ENCODE assay signal across 22 cellular contexts in genomic region chr1:183098349-183098748, GRCh38.
DNase-seq lines count a peak whose midpoint lies in the region; TF ChIP-seq lines count a peak whose summit lies in the region.
"Had no signal": no experiment of that assay in that cellular context is flagged by ENCODE, and none has a peak within 500 bp of the region (broad histone marks: within the 10 kb centered on the region; RNA-seq: fewer than 3 reads in every experiment).

No MANE protein-coding gene starts in this region.

- CTCF ChIA-PET in MCF 10A (lab: Yijun Ruan, JAX) = no interaction called here

- H3K36me3 Mint-ChIP-seq in MCF 10A (ENCODE audit: insufficient read depth, unreplicated experiment) = peaks cover 12% of the 10 kb centered on the region
- H3K36me3 Mint-ChIP-seq: mesothelial cell of epicardium had no signal

- no TSS peak for BruUV-seq in MCF 10A (replicated peaks; lab: Mats Ljungman, UMichigan)

- no peaks in the 10 kb centered on the region for H3K9me3 ChIP-seq in breast epithelium
- H3K9me3 ChIP-seq in esophagus muscularis mucosa = no peaks in the 10 kb centered on the region
- H3K9me3 ChIP-seq in muscle layer of duodenum (ENCODE audit: control insufficient read depth in 1 of 2, low read length in 2 of 2) = no peaks in the 10 kb centered on the region
- H3K9me3 ChIP-seq in tibial nerve = no peaks in the 10 kb centered on the region
- H3K9me3 ChIP-seq: adrenal gland, SJSA1, spleen had no signal

- TF ChIP-seq POLR2A in breast epithelium (IDR thresholded peaks at IDR 0.05) (no peak), esophagus muscularis mucosa (IDR thresholded peaks at IDR 0.05; ENCODE audit: low read depth) (no peak), tibial nerve (IDR thresholded peaks at IDR 0.05) (no peak)

- H3K4me3 ChIP-seq in breast epithelium = no peak overlapping the region
- no peak overlapping the region for H3K4me3 ChIP-seq in esophagus muscularis mucosa
- no peak overlapping the region for H3K4me3 ChIP-seq in muscle layer of duodenum (ENCODE audit: low read depth in 1 of 2, low read length in 2 of 2)
- H3K4me3 ChIP-seq in tibial nerve = no peak overlapping the region
- H3K4me3 ChIP-seq: adrenal gland, SJSA1, spleen had no signal

- TF ChIP-seq CTCF in breast epithelium (IDR thresholded peaks at IDR 0.05) = no peak
- no peak for TF ChIP-seq CTCF in MCF 10A (IDR thresholded peaks at IDR 0.05; ENCODE audit: unreplicated experiment)
- TF ChIP-seq CTCF in esophagus muscularis mucosa (IDR thresholded peaks at IDR 0.05) = no peak
- no peak for TF ChIP-seq CTCF in tibial nerve (IDR thresholded peaks at IDR 0.05)

- no peaks in the 10 kb centered on the region for H3K4me1 ChIP-seq in breast epithelium
- H3K4me1 ChIP-seq in esophagus muscularis mucosa = peaks cover 37 to 96% (median 93%) of the 10 kb centered on the region in 4 donors
- H3K4me1 ChIP-seq in muscle layer of duodenum (ENCODE audit: control insufficient read depth in 1 of 2, insufficient read depth in 2 of 2, low read length in 2 of 2) = peaks cover 17 to 65% of the 10 kb centered on the region in 2 donors
- peaks cover 0 to 100% (median 60%) of the 10 kb centered on the region in 4 donors for H3K4me1 ChIP-seq in tibial nerve

- intact Hi-C loops in breast epithelium (cut with DNase I; ENCODE audit: low total_unique reads) = no loop called here
- intact Hi-C loops in MCF 10A (cut with micrococcal nuclease) = no loop called here
- intact Hi-C loops in esophagus muscularis mucosa (cut with DNase I) = no loop called here

- peak overlapping the region; percentile 54 to 71 for H3K27ac ChIP-seq in breast epithelium
- H3K27ac ChIP-seq in esophagus muscularis mucosa (replicated peaks in 1 of 4) = peak overlapping the region in 3 of 4 donors; percentile 51 to 70 (median 63)
- H3K27ac ChIP-seq in muscle layer of duodenum (ENCODE audit: low read length) = peak overlapping the region; percentile 39
- peak overlapping the region in 3 of 4 donors; percentile 1 to 86 (median 84) for H3K27ac ChIP-seq in tibial nerve
- H3K27ac ChIP-seq: 22Rv1, adrenal gland, SJSA1 had no signal

- H3K4me3 Mint-ChIP-seq in MCF 10A (ENCODE audit: unreplicated experiment) = no peak overlapping the region
- H3K4me3 Mint-ChIP-seq: activated CD8-positive, alpha-beta T cell treated with anti-CD3 and anti-CD28 coated beads for 36 hours; activated naive CD4-positive, alpha-beta T cell treated with anti-CD3 and anti-CD28 coated beads for 36 hours; brain; mesothelial cell of epicardium; nephron had no signal

- H3K36me3 ChIP-seq in breast epithelium (no peaks in the 10 kb centered on the region), esophagus muscularis mucosa (peaks cover 0 to 10% (median 2%) of the 10 kb centered on the region in 4 donors), muscle layer of duodenum (ENCODE audit: control insufficient read depth in 1 of 2, insufficient read depth in 2 of 2, low read length in 2 of 2) (peaks cover 0 to 3% of the 10 kb centered on the region in 2 donors), tibial nerve (peaks cover 0 to 3% (median 0%) of the 10 kb centered on the region in 3 donors)

- no peak overlapping the region for H3K27ac Mint-ChIP-seq in MCF 10A (ENCODE audit: low read depth, unreplicated experiment)
- H3K27ac Mint-ChIP-seq: activated CD8-positive, alpha-beta T cell treated with anti-CD3 and anti-CD28 coated beads for 36 hours; activated naive CD4-positive, alpha-beta T cell treated with anti-CD3 and anti-CD28 coated beads for 36 hours; brain; mesothelial cell of epicardium; nephron had no signal

- 96% methylated on average over 2 of the region's 2 CpGs for WGBS in esophagus muscularis mucosa
- 65 to 71% methylated on average over 2 of the region's 2 CpGs for WGBS in tibial nerve, 2 donors

- no peak for TF ChIP-seq EP300 in esophagus muscularis mucosa (IDR thresholded peaks at IDR 0.05)
- TF ChIP-seq EP300 in tibial nerve (IDR thresholded peaks at IDR 0.05) = no peak

- H3K27me3 Mint-ChIP-seq in MCF 10A (ENCODE audit: insufficient read depth, unreplicated experiment) = no peaks in the 10 kb centered on the region
- H3K27me3 Mint-ChIP-seq: brain had no signal

- peaks cover 22% of the 10 kb centered on the region for H3K4me1 Mint-ChIP-seq in MCF 10A (ENCODE audit: insufficient read depth, unreplicated experiment)

- H3K27me3 ChIP-seq in breast epithelium = no peaks in the 10 kb centered on the region
- no peaks in the 10 kb centered on the region for H3K27me3 ChIP-seq in esophagus muscularis mucosa
- no peaks in the 10 kb centered on the region for H3K27me3 ChIP-seq in muscle layer of duodenum (ENCODE audit: low read depth, low read length)
- no peaks in the 10 kb centered on the region for H3K27me3 ChIP-seq in tibial nerve
- H3K27me3 ChIP-seq: adrenal gland, SJSA1, spleen had no signal

- POLR2A ChIA-PET in MCF 10A (lab: Yijun Ruan, JAX) = interaction anchor here (0.8 to 1.8 kb wide), 6 partner anchors 9 to 87 kb away, joined by 3 to 6 read pairs (median 4); no protein-coding TSS in a partner anchor

- no peaks in the 10 kb centered on the region for H3K9me3 Mint-ChIP-seq in MCF 10A (ENCODE audit: unreplicated experiment)
- H3K9me3 Mint-ChIP-seq: activated CD8-positive, alpha-beta T cell treated with anti-CD3 and anti-CD28 coated beads for 36 hours; activated naive CD4-positive, alpha-beta T cell treated with anti-CD3 and anti-CD28 coated beads for 36 hours; brain; mesothelial cell of epicardium; nephron had no signal

- DNase-seq in breast epithelium (ENCODE audit: low spot score in 2 of 2) (no peak), MCF 10A (ENCODE audit: unreplicated experiment) (no peak), esophagus muscularis mucosa (ENCODE audit: extremely low spot score) (no peak), tibial nerve (ENCODE audit: low spot score in 2 of 2) (no peak), retina (no peak), NCI-H446 treated with DMSO at 0.1 percent for 48 hours (lab: John Stamatoyannopoulos, UW) (no peak), Kasumi-1 (lab: John Stamatoyannopoulos, UW) (no peak)
- DNase-seq: activated CD8-positive, alpha-beta T cell treated with anti-CD3 and anti-CD28 coated beads for 36 hours; activated naive CD4-positive, alpha-beta T cell treated with anti-CD3 and anti-CD28 coated beads for 36 hours; adrenal gland; GDM1; islet precursor cell; left ventricle myocardium superior; spleen; stimulated activated CD4-positive, alpha-beta T cell treated with anti-CD3 and anti-CD28 coated beads, Interleukin-2, amount 100 ng/mL, for 24 hours; T-helper 9 cell had no signal
